ENCODE assay signal across 15 cellular contexts in the genomic region with DNA sequence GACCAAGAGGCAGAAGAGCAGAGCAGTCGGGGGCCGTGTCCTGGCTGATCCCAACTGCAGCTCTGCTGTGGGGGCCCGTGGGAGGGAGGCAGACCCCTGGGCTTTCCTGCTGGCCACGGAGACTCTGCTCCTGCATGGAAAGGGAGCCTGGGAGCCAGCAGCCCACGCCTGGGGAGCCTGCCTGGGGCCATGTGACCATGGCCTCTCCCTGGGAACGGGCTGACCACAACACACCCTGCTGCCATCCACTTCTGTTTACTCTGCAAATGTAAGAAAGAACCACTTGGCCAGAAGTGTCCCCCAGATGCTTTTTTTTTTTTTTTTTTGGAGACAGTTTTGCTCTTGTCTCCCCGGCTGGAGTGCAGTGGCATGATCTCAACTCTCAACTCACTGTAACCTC. TPM values are rescaled to one million over a fixed set of nuclear protein-coding genes. Genes with fewer than 3 reads are reported as not detected.
"Had no signal": no experiment of that assay in that cellular context is flagged by ENCODE, and none has a peak within 500 bp of the region (broad histone marks: within the 10 kb centered on the region; RNA-seq: fewer than 3 reads in every experiment).

No MANE protein-coding gene starts in this region.

- H3K27ac ChIP-seq: coronary artery, gastroesophageal sphincter, thyroid gland, uterus had no signal

- H3K9me3 Mint-ChIP-seq: activated T-helper 1 cell treated with anti-CD3 and anti-CD28 coated beads, Interleukin-12 subunit alpha, Interleukin-12 subunit beta, Interleukin-2, Interleukin-4 antibody, amounts not matched to agents 30 ng/mL and 10 ng/mL and 1 ng/mL, durations not matched to agents 14 hours and 24 hours and 36 hours; mesothelial cell of epicardium; stimulated activated effector memory CD8-positive, alpha-beta T cell treated with anti-CD3 and anti-CD28 coated beads, Interleukin-12 subunit alpha, Interleukin-12 subunit beta, amount 100 ng/mL, for 72 hours had no signal

- H3K9me3 ChIP-seq: gastroesophageal sphincter, thyroid gland, uterus had no signal

- H3K36me3 ChIP-seq: thyroid gland, uterus had no signal

- H3K4me3 ChIP-seq: coronary artery, gastroesophageal sphincter, thyroid gland, uterus had no signal

- ATAC-seq: gastroesophageal sphincter; right cardiac atrium; stimulated activated effector memory CD8-positive, alpha-beta T cell treated with anti-CD3 and anti-CD28 coated beads, Interleukin-12 subunit alpha, Interleukin-12 subunit beta, amount 100 ng/mL, for 72 hours had no signal

- H3K27me3 Mint-ChIP-seq: progenitor cell of endocrine pancreas had no signal

- H3K27me3 ChIP-seq: gastroesophageal sphincter, thyroid gland, uterus had no signal

- DNase-seq: activated CD4-positive, alpha-beta T cell treated with anti-CD3 and anti-CD28 coated beads for 48 hours; activated naive CD4-positive, alpha-beta T cell; caudate nucleus; effector CD8-positive, alpha-beta T cell; small intestine; thyroid gland; uterus had no signal

- H3K27ac Mint-ChIP-seq: activated T-helper 1 cell treated with anti-CD3 and anti-CD28 coated beads, Interleukin-12 subunit alpha, Interleukin-12 subunit beta, Interleukin-2, Interleukin-4 antibody, amounts not matched to agents 30 ng/mL and 10 ng/mL and 1 ng/mL, durations not matched to agents 14 hours and 24 hours and 36 hours; progenitor cell of endocrine pancreas; stimulated activated effector memory CD8-positive, alpha-beta T cell treated with anti-CD3 and anti-CD28 coated beads, Interleukin-12 subunit alpha, Interleukin-12 subunit beta, amount 100 ng/mL, for 72 hours had no signal

RNA-seq across cellular contexts. Expression of gene NTN3, which starts 13.2 kb away (rescaled TPM):
- total RNA-seq: activated T-helper 1 cell treated with anti-CD3 and anti-CD28 coated beads, Interleukin-12 subunit alpha, Interleukin-12 subunit beta, Interleukin-2, Interleukin-4 antibody, amounts not matched to agents 30 ng/mL and 10 ng/mL and 1 ng/mL, durations not matched to agents 14 hours and 24 hours and 36 hours; gastroesophageal sphincter; myocyte had no signal
